7 cellular contexts compared by ENCODE assay signal in genomic region chr1:60959701-60960100, GRCh38.
"Had no signal": no experiment of that assay in that cellular context is flagged by ENCODE, and none has a peak within 500 bp of the region (broad histone marks: within the 10 kb centered on the region; RNA-seq: fewer than 3 reads in every experiment).

No MANE protein-coding gene starts in this region.

- H3K4me3 ChIP-seq: GM23248 had no signal

- DNase-seq: GM23248, H9, HCEC 1CT, IMR-90 had no signal

- H3K27ac ChIP-seq: GM23248 had no signal

- H2AFZ ChIP-seq: GM23248 had no signal

- H3K9ac ChIP-seq: GM23248 had no signal

- FAIRE-seq: H1, H54, HTR-8/SVneo had no signal
